ENCODE assay signal across 9 cellular contexts in genomic region chr2:25315316-25315680, GRCh38. TPM values are rescaled to one million over a fixed set of nuclear protein-coding genes. Genes with fewer than 3 reads are reported as not detected.
DNase-seq lines count a peak whose midpoint lies in the region; TF ChIP-seq lines count a peak whose summit lies in the region.
"Had no signal": no experiment of that assay in that cellular context is flagged by ENCODE, and none has a peak within 500 bp of the region (broad histone marks: within the 10 kb centered on the region; RNA-seq: fewer than 3 reads in every experiment).

No MANE protein-coding gene starts in this region.

- H3K4me1 ChIP-seq in CD8-positive, alpha-beta memory T cell (ENCODE audit: insufficient read depth, low read length) = peaks cover 62% of the 10 kb centered on the region
- H3K4me1 ChIP-seq in Loucy (ENCODE audit: insufficient read depth, low read length, poor library complexity, severe bottlenecking) = peaks cover 39% of the 10 kb centered on the region
- peaks cover 5% of the 10 kb centered on the region for H3K4me1 ChIP-seq in endodermal cell (ENCODE audit: control insufficient read depth, insufficient read depth, low read length)
- peaks cover 0 to 67% (median 61%) of the 10 kb centered on the region in 4 donors for H3K4me1 ChIP-seq in sigmoid colon
- peaks cover 5% of the 10 kb centered on the region; the same call in 1 of the 2 replicates for H3K4me1 ChIP-seq in HAP-1

- CTCF ChIA-PET in CD8-positive, alpha-beta memory T cell (lab: Charles Lee) = interaction anchor here (0.6 to 3.4 kb wide), 11 partner anchors 19 to 118 kb away, joined by 3 to 16 read pairs (median 4); partner anchors contain the start of gene DNMT3A

- POLR2A ChIA-PET in CD8-positive, alpha-beta memory T cell (lab: Charles Lee) = interaction anchor here (1.3 to 1.9 kb wide), 3 partner anchors 13 to 47 kb away, joined by 3 to 9 read pairs (median 5); no protein-coding TSS in a partner anchor

- intact Hi-C loops in sigmoid colon (cut with DNase I) = no loop called here

- H3K9me3 Mint-ChIP-seq in CD8-positive, alpha-beta memory T cell = no peaks in the 10 kb centered on the region
- H3K9me3 Mint-ChIP-seq in endodermal cell = no peaks in the 10 kb centered on the region

- H3K27ac ChIP-seq in CD8-positive, alpha-beta memory T cell (ENCODE audit: low read depth, low read length) = peak overlapping the region; percentile 44
- H3K27ac ChIP-seq in endodermal cell (ENCODE audit: low read depth, low read length) (no peak overlapping the region), sigmoid colon (peak overlapping the region; percentile 66 to 79 (median 78))

- no peaks in the 10 kb centered on the region for H3F3A ChIP-seq in Loucy (ENCODE audit: low read depth)

- H4K20me1 ChIP-seq in Loucy (ENCODE audit: insufficient read depth, low read length, poor library complexity, severe bottlenecking) = no peaks in the 10 kb centered on the region

- H3K36me3 ChIP-seq in CD8-positive, alpha-beta memory T cell (ENCODE audit: insufficient read depth, low read length) = no peaks in the 10 kb centered on the region
- H3K36me3 ChIP-seq in Loucy (ENCODE audit: insufficient read depth, low read length) (peaks cover 5% of the 10 kb centered on the region; the same call in 1 of the 2 replicates), endodermal cell (ENCODE audit: control insufficient read depth, insufficient read depth, low read length) (no peaks in the 10 kb centered on the region), sigmoid colon (peaks cover 0 to 17% (median 10%) of the 10 kb centered on the region in 4 donors), HAP-1 (replicated peaks) (no peaks in the 10 kb centered on the region; the same call in 1 of the 2 replicates)

- H3K9me2 ChIP-seq in Loucy (replicated peaks; ENCODE audit: low read depth, low read length) = no peaks in the 10 kb centered on the region

- H3K4me3 Mint-ChIP-seq in CD8-positive, alpha-beta memory T cell = peak overlapping the region in 2 of 7 donors; percentile 17 to 19
- no peak overlapping the region for H3K4me3 Mint-ChIP-seq in endodermal cell

- H3K36me3 Mint-ChIP-seq in CD8-positive, alpha-beta memory T cell = peaks cover 0 to 16% (median 2%) of the 10 kb centered on the region in 3 donors
- no peaks in the 10 kb centered on the region for H3K36me3 Mint-ChIP-seq in endodermal cell (ENCODE audit: low read depth)

- in situ Hi-C loops in HAP-1 (cut with MboI; ENCODE audit: low sequenced_read_pairs) = no loop called here

- H3K4me1 Mint-ChIP-seq in CD8-positive, alpha-beta memory T cell = peaks cover 48 to 74% (median 54%) of the 10 kb centered on the region in 3 donors
- H3K4me1 Mint-ChIP-seq in endodermal cell = peaks cover 16% of the 10 kb centered on the region

- WGBS in endodermal cell (ENCODE audit: insufficient coverage in 1 of 2, insufficient read length in 1 of 2), 2 experiments = 89 to 92% methylated on average over 11 of the region's 11 CpGs
- 82 to 86% methylated on average over 11 of the region's 11 CpGs for WGBS in sigmoid colon, 2 donors

- no peak for TF ChIP-seq POLR2A in sigmoid colon (IDR thresholded peaks at IDR 0.05)

- H3K9ac ChIP-seq in Loucy (ENCODE audit: low read depth, low read length, poor library complexity, severe bottlenecking) (peak overlapping the region; percentile 77), endodermal cell (ENCODE audit: extremely low read depth, low read length, poor library complexity, severe bottlenecking) (no peak overlapping the region)

- H3K4me2 ChIP-seq in Loucy (ENCODE audit: low read depth, low read length, poor library complexity, severe bottlenecking) = peak overlapping the region; percentile 53

- no peaks in the 10 kb centered on the region for H3K79me2 ChIP-seq in Loucy (ENCODE audit: insufficient read depth, low read length)

- no peak overlapping the region for H2AFZ ChIP-seq in Loucy (ENCODE audit: low read length)

- H3K27ac Mint-ChIP-seq in CD8-positive, alpha-beta memory T cell = peak overlapping the region; percentile 17 to 89 (median 64)
- H3K27ac Mint-ChIP-seq in endodermal cell = peak overlapping the region; percentile 58

- no peak overlapping the region for H3K4me3 ChIP-seq in CD8-positive, alpha-beta memory T cell (ENCODE audit: low read length)
- no peak overlapping the region for H3K4me3 ChIP-seq in Loucy (ENCODE audit: low read length, poor library complexity, severe bottlenecking)
- no peak overlapping the region for H3K4me3 ChIP-seq in endodermal cell (ENCODE audit: low read length)
- H3K4me3 ChIP-seq in sigmoid colon = peak overlapping the region in 1 of 4 donors; percentile 19
- no peak overlapping the region for H3K4me3 ChIP-seq in HAP-1

- no peaks in the 10 kb centered on the region for H3K9me3 ChIP-seq in CD8-positive, alpha-beta memory T cell (ENCODE audit: low read length)
- H3K9me3 ChIP-seq in Loucy (ENCODE audit: insufficient read depth, low read depth, low read length) (no peaks in the 10 kb centered on the region), endodermal cell (ENCODE audit: control insufficient read depth, low read length) (no peaks in the 10 kb centered on the region), sigmoid colon (no peaks in the 10 kb centered on the region), HAP-1 (no peaks in the 10 kb centered on the region)

- DNase-seq in CD8-positive, alpha-beta memory T cell = no peak
- DNase-seq in endodermal cell (no peak), sigmoid colon (no peak), anterior cingulate cortex (lab: John Stamatoyannopoulos, UW) (no peak), HAP-1 (ENCODE audit: low spot score in 2 of 2) (no peak), NCI-H526 treated with DMSO at 0.1 percent for 48 hours (lab: John Stamatoyannopoulos, UW) (no peak)
- DNase-seq: NCI-H1048; stimulated activated CD4-positive, alpha-beta T cell treated with anti-CD3 and anti-CD28 coated beads, Interleukin-4, amount 100 ng/mL, for 1 hour had no signal

- H3K27me3 ChIP-seq in CD8-positive, alpha-beta memory T cell (ENCODE audit: insufficient read depth, low read length, poor library complexity, severe bottlenecking) = no peaks in the 10 kb centered on the region
- no peaks in the 10 kb centered on the region for H3K27me3 ChIP-seq in Loucy (ENCODE audit: insufficient read depth, low read length, poor library complexity, severe bottlenecking)
- no peaks in the 10 kb centered on the region for H3K27me3 ChIP-seq in endodermal cell (ENCODE audit: control insufficient read depth, insufficient read depth, low read length, poor library complexity, severe bottlenecking)
- no peaks in the 10 kb centered on the region for H3K27me3 ChIP-seq in sigmoid colon
- H3K27me3 ChIP-seq in HAP-1 (ENCODE audit: low read depth) = no peaks in the 10 kb centered on the region

- no peaks in the 10 kb centered on the region for H3K27me3 Mint-ChIP-seq in CD8-positive, alpha-beta memory T cell
- no peaks in the 10 kb centered on the region for H3K27me3 Mint-ChIP-seq in endodermal cell (ENCODE audit: insufficient read depth)

- no peak for TF ChIP-seq EP300 in sigmoid colon (IDR thresholded peaks at IDR 0.05)

- TF ChIP-seq CTCF in Loucy (conservative IDR thresholded peaks at IDR 0.05; ENCODE audit: low read length) = no peak
- no peak for TF ChIP-seq CTCF in endodermal cell (conservative IDR thresholded peaks at IDR 0.05)
- TF ChIP-seq CTCF in sigmoid colon (IDR thresholded peaks at IDR 0.05) = no peak

RNA-seq across cellular contexts. Expression of gene DNMT3A, which starts 26.4 kb away (rescaled TPM):
- 10 to 100 TPM; 77.9 to 80.7 TPM for total RNA-seq in CD8-positive, alpha-beta memory T cell
- 19.4 TPM for polyA plus RNA-seq in CD8-positive, alpha-beta memory T cell
- total RNA-seq in endodermal cell (100 to 1,000 TPM; 124 to 139 TPM), sigmoid colon (10 to 100 TPM; 16.4 to 30.2 (median 18.3) TPM)
- 68.6 TPM for polyA plus RNA-seq in endodermal cell (2013, experiment 1 of 2)
- 67.9 TPM for polyA plus RNA-seq in endodermal cell (2013, experiment 2 of 2)
- polyA plus RNA-seq in sigmoid colon = 10 to 100 TPM in 1 of 3 donors, 1 to 10 TPM in 2; 4.4 to 21.1 (median 4.8) TPM
